Comparison of ENCODE assay signal across 1 cellular context in the genomic region with DNA sequence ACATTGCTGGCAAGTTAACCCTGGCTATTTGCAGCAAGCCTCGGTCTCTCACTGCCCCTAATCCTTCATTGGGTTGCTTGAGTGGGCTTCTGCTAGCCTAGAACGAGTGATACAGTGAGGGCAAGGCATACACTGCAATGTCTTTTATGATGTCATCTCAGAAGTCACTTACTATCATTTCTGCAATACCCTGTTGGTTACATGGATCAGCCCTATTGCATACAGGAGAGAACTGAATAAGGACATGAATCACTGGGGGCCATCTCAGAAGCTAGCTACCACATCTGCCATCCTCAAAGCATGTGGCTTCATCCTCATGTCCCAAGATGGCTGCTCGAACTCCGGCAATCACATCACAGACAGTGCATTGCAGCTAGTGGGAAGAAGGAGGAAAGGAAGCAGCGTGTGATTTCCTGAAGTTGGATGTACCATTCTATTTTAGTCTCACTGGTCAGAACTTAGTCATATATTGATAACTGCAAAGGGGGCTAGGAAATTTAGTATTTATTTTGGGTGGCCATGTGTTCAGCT.
TF ChIP-seq lines count a peak whose summit lies in the region.

No MANE protein-coding gene starts in this region.

TF ChIP-seq in HepG2, 621 proteins besides CTCF, POLR2A, EP300 and RAD21 (continued from another document):
- TF ChIP-seq, protein P1, sequence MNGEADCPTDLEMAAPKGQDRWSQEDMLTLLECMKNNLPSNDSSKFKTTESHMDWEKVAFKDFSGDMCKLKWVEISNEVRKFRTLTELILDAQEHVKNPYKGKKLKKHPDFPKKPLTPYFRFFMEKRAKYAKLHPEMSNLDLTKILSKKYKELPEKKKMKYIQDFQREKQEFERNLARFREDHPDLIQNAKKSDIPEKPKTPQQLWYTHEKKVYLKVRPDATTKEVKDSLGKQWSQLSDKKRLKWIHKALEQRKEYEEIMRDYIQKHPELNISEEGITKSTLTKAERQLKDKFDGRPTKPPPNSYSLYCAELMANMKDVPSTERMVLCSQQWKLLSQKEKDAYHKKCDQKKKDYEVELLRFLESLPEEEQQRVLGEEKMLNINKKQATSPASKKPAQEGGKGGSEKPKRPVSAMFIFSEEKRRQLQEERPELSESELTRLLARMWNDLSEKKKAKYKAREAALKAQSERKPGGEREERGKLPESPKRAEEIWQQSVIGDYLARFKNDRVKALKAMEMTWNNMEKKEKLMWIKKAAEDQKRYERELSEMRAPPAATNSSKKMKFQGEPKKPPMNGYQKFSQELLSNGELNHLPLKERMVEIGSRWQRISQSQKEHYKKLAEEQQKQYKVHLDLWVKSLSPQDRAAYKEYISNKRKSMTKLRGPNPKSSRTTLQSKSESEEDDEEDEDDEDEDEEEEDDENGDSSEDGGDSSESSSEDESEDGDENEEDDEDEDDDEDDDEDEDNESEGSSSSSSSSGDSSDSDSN (CRISPR knock-in tag; IDR thresholded peaks at IDR 0.05): no peak
- no peak for TF ChIP-seq GTF3A (CRISPR knock-in tag; conservative IDR thresholded peaks at IDR 0.05)
